Comparison of ENCODE assay signal across 15 cellular contexts in the genomic region with DNA sequence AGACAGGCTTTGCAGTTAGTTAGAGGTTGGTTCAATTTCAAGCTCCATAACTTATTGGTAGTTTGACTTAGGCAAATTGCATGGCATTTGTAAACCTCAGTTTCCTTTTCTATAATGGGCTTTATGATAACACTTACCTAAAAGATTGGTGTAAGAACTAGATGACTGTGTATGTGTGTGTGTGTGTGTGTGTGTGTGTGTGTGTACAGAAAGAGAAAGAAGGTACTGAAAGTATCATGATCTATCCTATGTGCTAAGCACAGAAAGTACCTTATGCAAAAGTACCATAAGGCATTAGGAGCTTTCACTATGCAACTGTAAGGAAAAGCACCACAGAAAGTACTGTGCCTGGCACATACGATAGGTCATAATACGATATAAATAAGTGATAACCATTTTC.
DNase-seq lines count a peak whose midpoint lies in the region; ATAC-seq, FAIRE-seq and TF ChIP-seq lines count a peak whose summit lies in the region.
"Had no signal": no experiment of that assay in that cellular context is flagged by ENCODE, and none has a peak within 500 bp of the region (broad histone marks: within the 10 kb centered on the region; RNA-seq: fewer than 3 reads in every experiment).

No MANE protein-coding gene starts in this region.

- TF ChIP-seq POLR2A in esophagus muscularis mucosa (IDR thresholded peaks at IDR 0.05; ENCODE audit: low read depth) = no peak

- no peaks in the 10 kb centered on the region for H3K9me3 Mint-ChIP-seq in CD8-positive, alpha-beta T cell

- no peak for FAIRE-seq in frontal cortex (lab: Jason Lieb, UNC)
- FAIRE-seq: islet of Langerhans, pancreas had no signal

- 92% methylated on average over 2 of the region's 2 CpGs for WGBS in esophagus muscularis mucosa

- no peaks in the 10 kb centered on the region for H3K9me3 ChIP-seq in esophagus muscularis mucosa
- no peaks in the 10 kb centered on the region for H3K9me3 ChIP-seq in CD8-positive, alpha-beta T cell (ENCODE audit: low read length)
- H3K9me3 ChIP-seq: pancreas had no signal

- intact Hi-C loops in esophagus muscularis mucosa (cut with DNase I) = no loop called here
- intact Hi-C loops in CD8-positive, alpha-beta T cell (cut with DNase I, micrococcal nuclease) = no loop called here

- H3K36me3 ChIP-seq in esophagus muscularis mucosa = no peaks in the 10 kb centered on the region
- H3K36me3 ChIP-seq in CD8-positive, alpha-beta T cell (ENCODE audit: insufficient read depth, low read length) = no peaks in the 10 kb centered on the region
- H3K36me3 ChIP-seq: pancreas had no signal

- no peaks in the 10 kb centered on the region for H3K27me3 Mint-ChIP-seq in CD8-positive, alpha-beta T cell (ENCODE audit: low read depth)

- H3K4me3 Mint-ChIP-seq in CD8-positive, alpha-beta T cell = no peak overlapping the region

- DNase-seq in GM10266 (ENCODE audit: extremely low spot score) (peak; percentile 5), esophagus muscularis mucosa (ENCODE audit: extremely low spot score) (no peak), islet precursor cell (no peak), frontal cortex (ENCODE audit: low spot score in 2 of 2) (no peak)
- no peak for DNase-seq in CD8-positive, alpha-beta T cell
- DNase-seq: activated CD4-positive, alpha-beta T cell treated with anti-CD3 and anti-CD28 coated beads for 48 hours; amniotic stem cell; pancreas; Right ventricle myocardium superior had no signal

- no peak overlapping the region for H3K27ac ChIP-seq in esophagus muscularis mucosa (replicated peaks in 1 of 4)
- no peak overlapping the region for H3K27ac ChIP-seq in CD8-positive, alpha-beta T cell (ENCODE audit: low read depth, low read length)
- H3K27ac ChIP-seq: epithelial cell of prostate, pancreas had no signal

- peaks cover 0 to 5% (median 0%) of the 10 kb centered on the region in 4 donors for H3K4me1 ChIP-seq in esophagus muscularis mucosa
- no peaks in the 10 kb centered on the region for H3K4me1 ChIP-seq in CD8-positive, alpha-beta T cell (ENCODE audit: insufficient read depth, low read length)
- H3K4me1 ChIP-seq: pancreas had no signal

- CTCF ChIA-PET in CD8-positive, alpha-beta T cell (lab: Charles Lee) = interaction anchor here (0.7 kb wide), 1 partner anchor 68 kb away, joined by 3 read pairs; no protein-coding TSS in a partner anchor

- H3K27me3 ChIP-seq in esophagus muscularis mucosa = no peaks in the 10 kb centered on the region
- H3K27me3 ChIP-seq in CD8-positive, alpha-beta T cell (ENCODE audit: insufficient read depth, low read length) = no peaks in the 10 kb centered on the region
- H3K27me3 ChIP-seq: pancreas had no signal

- no peaks in the 10 kb centered on the region for H3K36me3 Mint-ChIP-seq in CD8-positive, alpha-beta T cell

- no peak for TF ChIP-seq EP300 in esophagus muscularis mucosa (IDR thresholded peaks at IDR 0.05)

- TF ChIP-seq CTCF in GM10266 (IDR thresholded peaks at IDR 0.05; ENCODE audit: control insufficient read depth, insufficient read depth, low read depth, missing control alignments) (no peak), esophagus muscularis mucosa (IDR thresholded peaks at IDR 0.05) (no peak)
- TF ChIP-seq CTCF in CD8-positive, alpha-beta T cell (IDR thresholded peaks at IDR 0.05) = no peak

- H3K27ac Mint-ChIP-seq in CD8-positive, alpha-beta T cell = no peak overlapping the region

- no peak overlapping the region for H3K4me3 ChIP-seq in esophagus muscularis mucosa
- no peak overlapping the region for H3K4me3 ChIP-seq in CD8-positive, alpha-beta T cell (ENCODE audit: low read depth, low read length)
- H3K4me3 ChIP-seq: pancreas had no signal

- POLR2A ChIA-PET in CD8-positive, alpha-beta T cell (lab: Charles Lee) = no interaction called here

- no peaks in the 10 kb centered on the region for H3K4me1 Mint-ChIP-seq in CD8-positive, alpha-beta T cell (ENCODE audit: low read depth)

- peak; percentile 77 for ATAC-seq in GM19035 (IDR thresholded peaks at IDR 0.05; ENCODE audit: unreplicated experiment)
- ATAC-seq in HG02642 (IDR thresholded peaks at IDR 0.05; ENCODE audit: poor library complexity, unreplicated experiment) = peak; percentile 80
- ATAC-seq in HG03280 (IDR thresholded peaks at IDR 0.05; ENCODE audit: unreplicated experiment) = peak; percentile 85
- no peak for ATAC-seq in CD8-positive, alpha-beta T cell
- ATAC-seq: HCT116, pancreas had no signal
